In the genomic region with DNA sequence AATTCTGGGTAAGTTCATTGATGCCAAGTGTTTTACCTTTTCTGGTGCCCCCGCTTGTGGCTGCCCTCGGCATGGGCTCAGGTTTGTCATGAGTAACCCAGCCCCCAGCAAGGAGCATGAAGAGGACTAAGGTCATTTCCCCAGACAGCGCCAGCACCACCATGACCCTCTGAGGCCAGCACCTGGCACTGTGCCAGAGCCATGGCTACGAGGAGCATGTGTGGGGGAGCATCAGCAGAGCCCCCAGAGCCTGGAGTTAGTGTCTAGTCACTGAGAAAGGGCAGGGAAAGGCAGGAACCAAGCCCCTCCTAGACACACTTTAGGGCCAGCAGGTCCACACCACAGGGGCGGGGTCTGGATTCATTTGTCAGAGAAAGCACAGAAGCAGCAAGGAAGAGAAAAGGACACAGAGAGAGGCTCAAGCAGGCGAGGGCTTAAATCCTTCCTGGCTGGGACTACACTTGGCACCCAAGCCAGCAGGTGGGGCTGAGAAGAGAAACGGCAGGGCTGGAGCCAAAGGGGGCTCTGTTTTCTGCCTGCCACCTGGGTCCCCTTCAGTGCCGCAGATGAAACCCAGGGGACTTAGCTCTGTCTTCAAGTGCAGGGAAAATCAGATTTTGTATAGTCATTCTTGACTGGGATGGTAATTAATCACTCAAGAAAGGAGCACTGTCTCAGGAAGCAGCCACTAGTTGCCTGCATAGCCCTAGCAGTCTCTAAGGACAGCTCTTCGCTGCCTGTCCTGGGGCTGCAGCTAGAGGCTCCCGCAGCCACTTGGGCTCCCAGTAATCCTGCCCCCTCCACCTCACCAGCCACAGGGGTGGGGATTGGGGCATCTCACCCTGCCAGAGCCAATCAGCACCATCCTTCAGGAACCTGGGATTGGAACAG, we compare ENCODE assay signal across 1 cellular context.
TF ChIP-seq lines count a peak whose summit lies in the region.

No MANE protein-coding gene starts in this region.

TF ChIP-seq in IMR-90, 13 proteins besides CTCF, POLR2A, EP300 and RAD21 (continued from another document):
- TF ChIP-seq MXI1 (IDR thresholded peaks at IDR 0.05; ENCODE audit: borderline replicate concordance, low read depth, low read length) (no peak), BHLHE40 (IDR thresholded peaks at IDR 0.05; ENCODE audit: low read depth, low read length) (no peak), CEBPB (IDR thresholded peaks at IDR 0.05; ENCODE audit: low read depth, low read length) (no peak), FOS (IDR thresholded peaks at IDR 0.05; ENCODE audit: low read depth, low read length) (no peak)
